In genomic region chr5:118818604-118819003, GRCh38 we compare ENCODE assay signal across 18 cellular contexts.
DNase-seq lines count a peak whose midpoint lies in the region; ATAC-seq and TF ChIP-seq lines count a peak whose summit lies in the region.
"Had no signal": no experiment of that assay in that cellular context is flagged by ENCODE, and none has a peak within 500 bp of the region (broad histone marks: within the 10 kb centered on the region; RNA-seq: fewer than 3 reads in every experiment).

No MANE protein-coding gene starts in this region.

- H3K4me3 ChIP-seq in brain microvascular endothelial cell (ENCODE audit: low read depth, low read length): no peak overlapping the region
- H3K4me3 ChIP-seq: GM23248 had no signal

- H3K9me3 Mint-ChIP-seq in activated CD8-positive, alpha-beta T cell treated with anti-CD3 and anti-CD28 coated beads for 36 hours: peaks cover 2% of the 10 kb centered on the region

- H3K27me3 Mint-ChIP-seq in activated CD8-positive, alpha-beta T cell treated with anti-CD3 and anti-CD28 coated beads for 36 hours: no peaks in the 10 kb centered on the region

- no peaks in the 10 kb centered on the region for H3K4me1 Mint-ChIP-seq in activated CD8-positive, alpha-beta T cell treated with anti-CD3 and anti-CD28 coated beads for 36 hours (ENCODE audit: low read depth)

- CTCF ChIA-PET in activated CD8-positive, alpha-beta T cell treated with anti-CD3 and anti-CD28 coated beads for 36 hours (lab: Charles Lee): no interaction called here

- ATAC-seq in GM18520 (IDR thresholded peaks at IDR 0.05; ENCODE audit: unreplicated experiment) (peak; percentile 53), GM21717 (IDR thresholded peaks at IDR 0.05; ENCODE audit: unreplicated experiment) (peak; percentile 67), HG03060 (IDR thresholded peaks at IDR 0.05; ENCODE audit: low read depth, unreplicated experiment) (peak; percentile 50), HG03575 (IDR thresholded peaks at IDR 0.05; ENCODE audit: extremely low read depth, insufficient number of reproducible peaks, low FRiP score, unreplicated experiment) (peak; percentile 48), HG03095 (IDR thresholded peaks at IDR 0.05; ENCODE audit: unreplicated experiment) (no peak)
- no peak for ATAC-seq in activated CD8-positive, alpha-beta T cell treated with anti-CD3 and anti-CD28 coated beads for 36 hours

- POLR2A ChIA-PET in activated CD8-positive, alpha-beta T cell treated with anti-CD3 and anti-CD28 coated beads for 36 hours (lab: Charles Lee): no interaction called here

- H3K27ac ChIP-seq in brain microvascular endothelial cell: no peak overlapping the region
- H3K27ac ChIP-seq: GM23248 had no signal

- no peak overlapping the region for H3K27ac Mint-ChIP-seq in activated CD8-positive, alpha-beta T cell treated with anti-CD3 and anti-CD28 coated beads for 36 hours

- no peaks in the 10 kb centered on the region for H3K36me3 ChIP-seq in brain microvascular endothelial cell (replicated peaks)

- TF ChIP-seq CTCF in GM13976 (IDR thresholded peaks at IDR 0.05; ENCODE audit: borderline replicate concordance, control extremely low read depth, extremely low read depth, insufficient read depth, missing control alignments): no peak
- TF ChIP-seq CTCF in activated CD8-positive, alpha-beta T cell treated with anti-CD3 and anti-CD28 coated beads for 36 hours (IDR thresholded peaks at IDR 0.05): no peak
- TF ChIP-seq CTCF in brain microvascular endothelial cell (IDR thresholded peaks at IDR 0.05; ENCODE audit: low read depth, low read length, missing control alignments): no peak

- H3K27me3 ChIP-seq in brain microvascular endothelial cell (replicated peaks): no peaks in the 10 kb centered on the region

- intact Hi-C loops in activated CD8-positive, alpha-beta T cell treated with anti-CD3 and anti-CD28 coated beads for 36 hours (cut with micrococcal nuclease): no loop called here

- H3K4me3 Mint-ChIP-seq in activated CD8-positive, alpha-beta T cell treated with anti-CD3 and anti-CD28 coated beads for 36 hours: no peak overlapping the region

- H3K36me3 Mint-ChIP-seq in activated CD8-positive, alpha-beta T cell treated with anti-CD3 and anti-CD28 coated beads for 36 hours (ENCODE audit: low read depth): peaks cover 2% of the 10 kb centered on the region

- in situ Hi-C loops in GM13976 (cut with MboI; ENCODE audit: low sequenced_read_pairs, unreplicated experiment) (no loop called here), brain microvascular endothelial cell (cut with HindIII; ENCODE audit: low pct_ligation_motif_present, low sequenced_read_pairs) (no loop called here)

- no peak for DNase-seq in GM13976 (ENCODE audit: low spot score)
- no peak for DNase-seq in activated CD8-positive, alpha-beta T cell treated with anti-CD3 and anti-CD28 coated beads for 36 hours
- DNase-seq in brain microvascular endothelial cell: no peak
- DNase-seq: C1 segment of cervical spinal cord; GM23248; KBM-7; NCI-H1417 treated with DMSO at 0.1 percent for 48 hours; NCI-H1930; NCI-H2171; NCI-H446 treated with DMSO at 0.1 percent for 48 hours; NK-92 treated with Interleukin-12 subunit alpha and Interleukin-12 subunit beta, amount 100 ng/mL, for 24 hours; OCI-M1; SHP77 treated with DMSO at 0.1 percent for 48 hours had no signal

Comparison
In these comparisons a context has a peak if more than half of its experiments do, and no peak if none do; other contexts are left out.
1. ATAC-seq: peak in GM18520 (single experiment), GM21717 (single experiment), HG03060 (single experiment) and HG03575 (single experiment); none in HG03095 (single experiment) and activated CD8-positive, alpha-beta T cell treated with anti-CD3 and anti-CD28 coated beads for 36 hours (single experiment).